In the genomic region with DNA sequence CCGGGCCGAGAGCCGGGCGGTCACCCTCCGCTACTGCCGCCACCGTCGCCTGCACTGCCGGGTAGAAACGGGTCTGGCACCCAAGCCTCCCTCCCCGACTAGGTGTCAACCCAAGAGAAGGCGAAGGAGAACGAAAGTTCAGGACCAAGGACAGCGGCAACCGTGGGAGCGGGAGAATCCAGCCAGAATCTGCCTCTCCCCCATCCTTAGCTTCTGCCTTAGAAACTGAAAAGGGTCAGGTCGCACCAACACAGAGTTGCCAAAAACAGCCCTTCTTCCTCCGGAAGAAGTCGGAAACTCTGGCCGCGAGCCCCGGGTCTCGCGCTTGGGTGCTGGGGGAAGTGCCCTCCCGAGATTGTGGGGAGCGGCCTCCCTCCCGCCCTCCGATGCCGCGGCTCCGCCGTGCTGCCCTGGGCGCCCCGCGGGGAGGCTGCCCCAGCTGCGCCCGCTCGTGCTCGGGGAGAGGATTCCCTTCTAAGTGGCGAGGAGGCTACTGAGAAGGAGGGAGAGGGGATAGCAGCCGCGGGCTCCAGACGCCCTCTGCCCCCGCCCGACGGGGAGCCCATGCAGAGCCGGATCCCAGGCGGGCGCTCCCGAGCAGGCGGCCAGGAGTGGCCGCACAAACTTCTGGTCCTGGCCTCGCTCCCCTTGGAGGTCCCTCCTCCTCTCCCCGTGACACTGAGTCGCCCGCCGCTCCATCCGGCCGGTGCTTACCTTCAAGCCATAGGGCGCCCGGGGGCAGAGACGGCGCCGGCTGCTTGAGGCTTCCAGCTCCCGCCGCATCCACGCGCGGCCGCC, we compare ENCODE assay signal across 8 cellular contexts. TPM values are rescaled to one million over a fixed set of nuclear protein-coding genes. Genes with fewer than 3 reads are reported as not detected.
A peak's percentile ranks its signal among the peaks of the same experiment; 100 is the strongest.
DNase-seq lines count a peak whose midpoint lies in the region; ATAC-seq, FAIRE-seq and TF ChIP-seq lines count a peak whose summit lies in the region.

No MANE protein-coding gene starts in this region.

- ATAC-seq in HG03280 (IDR thresholded peaks at IDR 0.05; ENCODE audit: unreplicated experiment), result no peak
- no peak for ATAC-seq in HG02840 (IDR thresholded peaks at IDR 0.05; ENCODE audit: low FRiP score, unreplicated experiment)

- DNase-seq in GM12892 (ENCODE audit: insufficient read length) (peak; percentile 35), NCI-H526 treated with DMSO at 0.1 percent for 48 hours (lab: John Stamatoyannopoulos, UW) (peak; percentile 53), fibroblast of mammary gland (ENCODE audit: low read depth) (peak; percentile 68), substantia nigra (lab: John Stamatoyannopoulos, UW) (peak in 42 of 49 donors; percentile 3 to 73 (median 38))
- peak; percentile 31 for DNase-seq in activated T-cell treated with anti-CD3 and anti-CD28 coated beads, Interleukin-2, amount 50 U/mL, for 1 hour

- no peak overlapping the region for H3K27ac ChIP-seq in substantia nigra (ENCODE audit: low read depth, low read length, poor library complexity, severe bottlenecking)

- peaks cover 89% of the 10 kb centered on the region for H3K27me3 Mint-ChIP-seq in nephron (ENCODE audit: low read depth)

- H3K36me3 Mint-ChIP-seq in nephron (ENCODE audit: low read depth), result no peaks in the 10 kb centered on the region

- TF ChIP-seq CTCF in fibroblast of mammary gland (conservative IDR thresholded peaks at IDR 0.05; ENCODE audit: control insufficient read depth, insufficient read depth, low read depth, low read length), result no peak
- TF ChIP-seq CTCF in nephron (IDR thresholded peaks at IDR 0.05; ENCODE audit: unreplicated experiment in 3 of 3), result no peak

- peak overlapping the region; percentile 58 to 80 (median 75) for H3K4me3 Mint-ChIP-seq in nephron

- H3K4me3 ChIP-seq in fibroblast of mammary gland (ENCODE audit: control insufficient read depth, low read depth, low read length), result no peak overlapping the region

- peaks cover 10% of the 10 kb centered on the region for H3K4me1 Mint-ChIP-seq in nephron

- no peak for FAIRE-seq in GM12892 (lab: Jason Lieb, UNC)

- H3K27ac Mint-ChIP-seq in nephron, result no peak overlapping the region

- TF ChIP-seq POLR2A in GM12892 (IDR thresholded peaks at IDR 0.05; ENCODE audit: low read depth, low read length), result no peak

- no peaks in the 10 kb centered on the region for H3K9me3 Mint-ChIP-seq in nephron

RNA-seq across cellular contexts. Expression of a gene that starts 0.6 kb away (rescaled TPM):
- not detected for polyA plus RNA-seq in GM12892 (2012; ENCODE audit: missing spikeins)
